Comparison of ENCODE assay signal across 8 cellular contexts in the genomic region with DNA sequence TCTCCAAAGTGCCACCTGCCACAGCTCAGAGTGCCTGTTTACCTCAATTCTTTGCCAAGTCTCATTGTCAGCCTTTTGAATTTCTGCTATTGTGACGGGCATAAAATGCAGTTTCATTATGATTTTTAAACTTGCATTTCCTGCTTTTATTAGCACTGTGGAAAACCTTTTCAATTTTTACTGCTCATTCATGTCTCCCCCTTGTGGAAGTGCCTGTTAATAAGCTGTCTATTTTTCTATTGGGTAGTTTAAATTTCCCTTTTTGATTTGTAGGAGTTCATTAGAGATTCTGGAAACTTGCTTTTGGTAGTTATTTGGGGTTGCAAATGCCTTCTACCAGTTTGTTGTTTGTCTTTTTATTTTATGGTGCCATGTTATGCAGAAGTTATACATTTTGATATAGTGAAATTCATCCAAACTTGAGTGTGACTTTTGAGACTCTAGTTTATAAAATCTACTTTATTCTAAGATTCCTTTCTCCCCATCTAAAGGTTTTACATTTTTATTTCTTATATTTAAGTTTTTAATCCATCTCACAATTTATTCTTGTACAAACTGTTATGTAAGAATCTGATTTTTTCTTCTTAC. TPM values are rescaled to one million over a fixed set of nuclear protein-coding genes. Genes with fewer than 3 reads are reported as not detected.
DNase-seq lines count a peak whose midpoint lies in the region; ATAC-seq, FAIRE-seq and TF ChIP-seq lines count a peak whose summit lies in the region.

No MANE protein-coding gene starts in this region.

- H3K4me1 ChIP-seq in endodermal cell (ENCODE audit: control insufficient read depth, insufficient read depth, low read length) = no peaks in the 10 kb centered on the region

- H3K27ac ChIP-seq in endodermal cell (ENCODE audit: low read depth, low read length) = no peak overlapping the region

- H3K9ac ChIP-seq in endodermal cell (ENCODE audit: extremely low read depth, low read length, poor library complexity, severe bottlenecking) = no peak overlapping the region

- peaks cover 2% of the 10 kb centered on the region for H3K27me3 Mint-ChIP-seq in endodermal cell (ENCODE audit: insufficient read depth)

- H3K27me3 ChIP-seq in endodermal cell (ENCODE audit: control insufficient read depth, insufficient read depth, low read length, poor library complexity, severe bottlenecking) = no peaks in the 10 kb centered on the region
- H3K27me3 ChIP-seq in H7 (ENCODE audit: control insufficient read depth, insufficient read depth, low read length) = no peaks in the 10 kb centered on the region

- no peak overlapping the region for H3K4me3 ChIP-seq in endodermal cell (ENCODE audit: low read length)
- no peak overlapping the region for H3K4me3 ChIP-seq in H7 (ENCODE audit: insufficient read depth, low read depth, low read length)

- H3K9me3 Mint-ChIP-seq in endodermal cell = peaks cover 3% of the 10 kb centered on the region

- ATAC-seq in omental fat pad (ENCODE audit: low FRiP score) = no peak
- no peak for ATAC-seq in stimulated activated naive CD8-positive, alpha-beta T cell treated with anti-CD3 and anti-CD28 coated beads, Interleukin-15, Interleukin-2, amounts not matched to agents 100 U/mL and 50 U/mL, for 24 hours
- ATAC-seq in HG03460 (IDR thresholded peaks at IDR 0.05; ENCODE audit: unreplicated experiment) = no peak

- H3K4me1 Mint-ChIP-seq in endodermal cell = no peaks in the 10 kb centered on the region

- FAIRE-seq in G401.6 (lab: Jason Lieb, UNC) = peak; percentile 75

- H3K36me3 ChIP-seq in endodermal cell (ENCODE audit: control insufficient read depth, insufficient read depth, low read length) (no peaks in the 10 kb centered on the region), H7 (replicated peaks; ENCODE audit: control insufficient read depth, insufficient read depth, low read length) (no peaks in the 10 kb centered on the region)

- peak; percentile 15 for DNase-seq in MV-4-11 (lab: John Stamatoyannopoulos, UW)
- no peak for DNase-seq in endodermal cell
- no peak for DNase-seq in omental fat pad (ENCODE audit: low spot score)
- DNase-seq in stimulated activated naive CD8-positive, alpha-beta T cell treated with anti-CD3 and anti-CD28 coated beads, Interleukin-15, Interleukin-2, amounts not matched to agents 100 U/mL and 50 U/mL, for 24 hours = no peak
- DNase-seq in stimulated activated naive CD4-positive, alpha-beta T cell treated with Interleukin-2 at 50 U/mL for 16 hours (lab: John Stamatoyannopoulos, UW) = no peak
- no peak for DNase-seq in H7

- TF ChIP-seq CTCF in endodermal cell (conservative IDR thresholded peaks at IDR 0.05) (peak; percentile 81), omental fat pad (IDR thresholded peaks at IDR 0.05) (peak in 2 of 3 donors; percentile 17 to 43)

- no peak overlapping the region for H3K4me3 Mint-ChIP-seq in endodermal cell

- WGBS in endodermal cell (ENCODE audit: insufficient coverage in 1 of 2, insufficient read length in 1 of 2), 2 experiments = 78 to 83% methylated on average over 1 of the region's 1 CpG

- peaks cover 9% of the 10 kb centered on the region for H3K9me3 ChIP-seq in endodermal cell (ENCODE audit: control insufficient read depth, low read length)

- H3K27ac Mint-ChIP-seq in endodermal cell = no peak overlapping the region

- H3K36me3 Mint-ChIP-seq in endodermal cell (ENCODE audit: low read depth) = no peaks in the 10 kb centered on the region

RNA-seq across cellular contexts. Expression of a gene that starts 53.9 kb away (rescaled TPM):
- total RNA-seq in endodermal cell (1 to 10 TPM; 2.1 to 2.2 TPM), omental fat pad (10 to 100 TPM; 39.5 to 71.0 (median 56.0) TPM)
- polyA plus RNA-seq in endodermal cell (2013, experiment 1 of 2) = 22.2 TPM
- 25.4 TPM for polyA plus RNA-seq in endodermal cell (2013, experiment 2 of 2)
- total RNA-seq in H7 (2014; rRNA removed; shearing (Covaris generic)) = 1.0 and 1.6 TPM in 2 replicates

Comparison
In these comparisons a context has a peak if more than half of its experiments do, and no peak if none do; other contexts are left out.
1. RNA of a gene that starts 53.9 kb away (total RNA-seq): 39.5 to 71.0 TPM in omental fat pad; 2.1 to 2.2 TPM in endodermal cell and 1.0 to 1.6 TPM in H7; every median in the first group is over 10 times any median in the second.